In genomic region chrX:47523713-47524166, GRCh38 we compare ENCODE assay signal across 8 cellular contexts. TPM values are rescaled to one million over a fixed set of nuclear protein-coding genes. Genes with fewer than 3 reads are reported as not detected.
DNase-seq lines count a peak whose midpoint lies in the region; ATAC-seq and TF ChIP-seq lines count a peak whose summit lies in the region.

No MANE protein-coding gene starts in this region.

- WGBS in mesendoderm (ENCODE audit: extremely low coverage, insufficient coverage, low lambda C conversion rate), result no CpG with 5 or more reads among the region's 34 CpGs

- no peak overlapping the region for H3K27ac Mint-ChIP-seq in brain

- H3K4ac ChIP-seq in mesendoderm (ENCODE audit: low read depth, low read length), result peak overlapping the region; percentile 81

- H3K9me3 Mint-ChIP-seq in brain, result peaks cover 3 to 38% (median 11%) of the 10 kb centered on the region in 5 experiments

- H3K23ac ChIP-seq in mesendoderm (ENCODE audit: low read length), result no peak overlapping the region

- H2AK5ac ChIP-seq in mesendoderm (ENCODE audit: low read length), result no peak overlapping the region

- H2BK5ac ChIP-seq in mesendoderm (ENCODE audit: low read length), result no peak overlapping the region

- peak overlapping the region; percentile 59 for H3K9ac ChIP-seq in mesendoderm (ENCODE audit: low read length)

- TF ChIP-seq CTCF in AG04450 (IDR thresholded peaks at IDR 0.05; ENCODE audit: low read depth, low read length) (no peak), brain (conservative IDR thresholded peaks at IDR 0.05) (peak in 1 of 2 experiments; percentile 26)

- no peak overlapping the region for H3K27ac ChIP-seq in AG04450 (ENCODE audit: low read depth, low read length)
- H3K27ac ChIP-seq in mesendoderm (ENCODE audit: low read depth, low read length), result no peak overlapping the region

- no peaks in the 10 kb centered on the region for H3K9me3 ChIP-seq in AG04450 (ENCODE audit: control insufficient read depth, insufficient read depth, low read length)

- no peaks in the 10 kb centered on the region for H3K4me1 ChIP-seq in mesendoderm (ENCODE audit: control insufficient read depth, low read depth, low read length)

- ATAC-seq in HG02943 (IDR thresholded peaks at IDR 0.05; ENCODE audit: low read depth, unreplicated experiment), result peak; percentile 11

- H3K36me3 Mint-ChIP-seq in brain, result no peaks in the 10 kb centered on the region

- H3K36me3 ChIP-seq in mesendoderm (ENCODE audit: control insufficient read depth, insufficient read depth, low read length), result no peaks in the 10 kb centered on the region

- POLR2A ChIA-PET in AG04450 (lab: Yijun Ruan, JAX), result interaction anchor here (0.7 to 1.2 kb wide), 5 partner anchors 22 to 306 kb away, joined by 3 to 7 read pairs (median 4); partner anchors contain the start of gene USP11

- CTCF ChIA-PET in AG04450 (lab: Charles Lee), result interaction anchor here (0.6 to 3.9 kb wide), 21 partner anchors 9 to 430 kb away, joined by 3 to 29 read pairs (median 4); no protein-coding TSS in a partner anchor

- peak overlapping the region; percentile 96 for H3K18ac ChIP-seq in mesendoderm (ENCODE audit: low read length)

- peak overlapping the region; percentile 76 for H3K56ac ChIP-seq in mesendoderm (ENCODE audit: low read length)

- no peak overlapping the region for H4K8ac ChIP-seq in mesendoderm (ENCODE audit: low read depth, low read length)

- H3K27me3 ChIP-seq in AG04450 (ENCODE audit: control insufficient read depth, insufficient read depth, low read length), result no peaks in the 10 kb centered on the region
- H3K27me3 ChIP-seq in mesendoderm (ENCODE audit: insufficient read depth, low read length, poor library complexity), result no peaks in the 10 kb centered on the region

- no peak overlapping the region for H4K5ac ChIP-seq in mesendoderm (ENCODE audit: low read length)

- peaks cover 5% of the 10 kb centered on the region for H3K4me1 Mint-ChIP-seq in brain

- no peak overlapping the region for H3K4me2 ChIP-seq in mesendoderm (ENCODE audit: low read length)

- DNase-seq in AG04450 (ENCODE audit: low read depth, low spot score) (no peak), mesendoderm (no peak), SIG-M5 treated with dmso at 0.1 percent for 504 hours (lab: John Stamatoyannopoulos, UW; ENCODE audit: unreplicated experiment) (no peak), CD1c-positive myeloid dendritic cell (ENCODE audit: extremely low spot score) (no peak), epidermal melanocyte (ENCODE audit: insufficient read length, low spot score) (no peak)
- no peak for DNase-seq in activated CD8-positive, alpha-beta memory T cell treated with anti-CD3 and anti-CD28 coated beads, Interleukin-2, amount 50 U/mL, for 4 hours

- H2BK120ac ChIP-seq in mesendoderm (ENCODE audit: low read depth, low read length), result no peak overlapping the region

- no peak overlapping the region for H2BK15ac ChIP-seq in mesendoderm (replicated peaks; ENCODE audit: low read depth)

- H3K27me3 Mint-ChIP-seq in brain, result peaks cover 8% of the 10 kb centered on the region

- no peaks in the 10 kb centered on the region for H3K79me2 ChIP-seq in mesendoderm (ENCODE audit: control insufficient read depth, insufficient read depth, low read length)

- H3K79me1 ChIP-seq in mesendoderm (ENCODE audit: low read length), result no peaks in the 10 kb centered on the region

- peak overlapping the region; percentile 72 to 86 (median 81) for H3K4me3 Mint-ChIP-seq in brain

- H3K4me3 ChIP-seq in AG04450 (ENCODE audit: low read depth, low read length) (peak overlapping the region; percentile 59), mesendoderm (ENCODE audit: low read length) (peak overlapping the region; percentile 19)

RNA-seq across cellular contexts. Expression of gene ARAF, which starts 37.3 kb away (rescaled TPM):
- polyA plus RNA-seq in AG04450 (2011; rRNA removed) (27.3 and 37.8 TPM in 2 replicates), brain (ENCODE audit: insufficient read depth, low read depth, low replicate concordance) (55.5 TPM)
- 53.9 and 70.2 TPM in 2 replicates for polyA minus RNA-seq in AG04450 (2011; rRNA and poly(A)+ RNA removed)
- polyA plus RNA-seq in mesendoderm (2013, experiment 1 of 2), result 42.4 TPM
- polyA plus RNA-seq in mesendoderm (2013, experiment 2 of 2), result 41.0 TPM

RNA-seq across cellular contexts. Expression of gene ZNF41, which starts 40.7 kb away (rescaled TPM):
- polyA plus RNA-seq in AG04450 (2011; rRNA removed), result 4.5 and 6.2 TPM in 2 replicates
- polyA minus RNA-seq in AG04450 (2011; rRNA and poly(A)+ RNA removed), result 4.9 and 7.4 TPM in 2 replicates
- 5.0 TPM for polyA plus RNA-seq in brain (ENCODE audit: insufficient read depth, low read depth, low replicate concordance)
- polyA plus RNA-seq in mesendoderm (2013, experiment 1 of 2), result 2.8 TPM
- 2.7 TPM for polyA plus RNA-seq in mesendoderm (2013, experiment 2 of 2)

RNA-seq across cellular contexts. Expression of gene TIMP1, which starts 58.5 kb away (rescaled TPM):
- polyA plus RNA-seq in AG04450 (2011; rRNA removed), result 1,256 and 2,140 TPM in 2 replicates
- polyA minus RNA-seq in AG04450 (2011; rRNA and poly(A)+ RNA removed), result 1,655 and 2,290 TPM in 2 replicates
- 94.8 TPM for polyA plus RNA-seq in brain (ENCODE audit: insufficient read depth, low read depth, low replicate concordance)
- polyA plus RNA-seq in mesendoderm (2013, experiment 1 of 2), result 51.0 TPM
- polyA plus RNA-seq in mesendoderm (2013, experiment 2 of 2), result 54.0 TPM

Comparison
In these comparisons a context has a peak if more than half of its experiments do, and no peak if none do; other contexts are left out.
1. RNA of gene TIMP1, which starts 58.5 kb away (polyA plus RNA-seq): 1,256 to 2,140 TPM in AG04450; 94.8 TPM in brain (single experiment); every median in the first group is over 10 times any median in the second.